In the genomic region with DNA sequence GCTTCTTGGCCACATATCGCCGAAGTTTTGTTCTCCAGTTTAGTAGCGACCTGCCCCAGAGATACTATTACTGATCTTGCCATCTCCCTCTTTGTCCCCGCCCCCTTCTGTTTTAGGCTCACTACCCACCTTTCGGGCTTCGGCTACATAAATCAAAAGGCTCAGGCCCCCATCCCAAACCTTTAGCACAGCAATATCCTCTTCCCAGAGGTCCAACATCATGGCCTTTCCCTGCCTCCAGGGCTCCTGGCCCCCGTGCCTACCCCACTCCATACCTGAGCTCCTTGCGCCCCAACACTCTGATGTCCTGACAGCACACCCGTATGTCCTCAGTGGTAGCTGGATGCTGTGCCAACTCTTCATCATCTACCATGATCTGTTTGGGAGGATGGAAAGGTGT, we compare ENCODE assay signal across 23 cellular contexts. TPM values are rescaled to one million over a fixed set of nuclear protein-coding genes. Genes with fewer than 3 reads are reported as not detected.
DNase-seq lines count a peak whose midpoint lies in the region; ATAC-seq and TF ChIP-seq lines count a peak whose summit lies in the region.
"Had no signal": no experiment of that assay in that cellular context is flagged by ENCODE, and none has a peak within 500 bp of the region (broad histone marks: within the 10 kb centered on the region; RNA-seq: fewer than 3 reads in every experiment).

No MANE protein-coding gene starts in this region.

- H3K4me3 ChIP-seq in Loucy (ENCODE audit: low read length, poor library complexity, severe bottlenecking) (no peak overlapping the region), hepatocyte (no peak overlapping the region)
- H3K4me3 ChIP-seq: skin epidermis, tibial artery had no signal

- H3F3A ChIP-seq in Loucy (ENCODE audit: low read depth), result peaks cover 5% of the 10 kb centered on the region; the same call in 1 of the 2 replicates

- H2AFZ ChIP-seq in Loucy (ENCODE audit: low read length), result no peak overlapping the region
- H2AFZ ChIP-seq in hepatocyte, result no peak overlapping the region

- H3K27me3 ChIP-seq in Loucy (ENCODE audit: insufficient read depth, low read length, poor library complexity, severe bottlenecking) (no peaks in the 10 kb centered on the region), hepatocyte (no peaks in the 10 kb centered on the region)
- H3K27me3 ChIP-seq: tibial artery had no signal

- no peak for DNase-seq in T-helper 2 cell treated with Interferon-gamma antibody and Interleukin-4, amounts not matched to agents 5 μg/mL and 100 μg/mL, for 36 hours (ENCODE audit: low spot score)
- DNase-seq in T-helper 2 cell, result no peak
- no peak for DNase-seq in central memory CD8-positive, alpha-beta T cell (ENCODE audit: low spot score in 2 of 2)
- no peak for DNase-seq in neural crest cell (ENCODE audit: low read depth, low spot score)
- no peak for DNase-seq in NCI-H1048 (lab: John Stamatoyannopoulos, UW)
- no peak for DNase-seq in hepatocyte (ENCODE audit: low spot score)
- DNase-seq: MV-4-11; NCI-H2029; NCI-H510A treated with DMSO at 0.1 percent for 48 hours; Right ventricle myocardium superior; stimulated activated CD4-positive, alpha-beta T cell treated with anti-CD3 and anti-CD28 coated beads, Interleukin-4, amount 100 ng/mL, for 24 hours; T-helper 1 cell; tibial artery; WERI-Rb-1 had no signal

- no peaks in the 10 kb centered on the region for H3K9me3 ChIP-seq in Loucy (ENCODE audit: insufficient read depth, low read depth, low read length)
- no peaks in the 10 kb centered on the region for H3K9me3 ChIP-seq in hepatocyte (ENCODE audit: low read depth)
- H3K9me3 ChIP-seq: tibial artery had no signal

- H3K27ac Mint-ChIP-seq in T-helper 2 cell treated with Interferon-gamma antibody and Interleukin-4, amounts not matched to agents 5 μg/mL and 100 μg/mL, for 36 hours, result peak overlapping the region; percentile 46
- H3K27ac Mint-ChIP-seq in central memory CD8-positive, alpha-beta T cell (ENCODE audit: low read depth), result peak overlapping the region; percentile 3
- H3K27ac Mint-ChIP-seq in neural crest cell (ENCODE audit: unreplicated experiment), result no peak overlapping the region

- H3K9me2 ChIP-seq in Loucy (replicated peaks; ENCODE audit: low read depth, low read length), result no peaks in the 10 kb centered on the region
- H3K9me2 ChIP-seq in hepatocyte (replicated peaks; ENCODE audit: insufficient read depth), result no peaks in the 10 kb centered on the region

- H3K9ac ChIP-seq in Loucy (ENCODE audit: low read depth, low read length, poor library complexity, severe bottlenecking), result no peak overlapping the region

- H3K4me1 ChIP-seq in Loucy (ENCODE audit: insufficient read depth, low read length, poor library complexity, severe bottlenecking), result peaks cover 62% of the 10 kb centered on the region
- H3K4me1 ChIP-seq in hepatocyte (ENCODE audit: insufficient read depth), result peaks cover 20% of the 10 kb centered on the region

- peaks cover 49% of the 10 kb centered on the region for H3K4me1 Mint-ChIP-seq in T-helper 2 cell treated with Interferon-gamma antibody and Interleukin-4, amounts not matched to agents 5 μg/mL and 100 μg/mL, for 36 hours (ENCODE audit: low read depth)
- H3K4me1 Mint-ChIP-seq in central memory CD8-positive, alpha-beta T cell, result peaks cover 72% of the 10 kb centered on the region
- peaks cover 33% of the 10 kb centered on the region for H3K4me1 Mint-ChIP-seq in neural crest cell

- no peaks in the 10 kb centered on the region for H3K9me3 Mint-ChIP-seq in T-helper 2 cell treated with Interferon-gamma antibody and Interleukin-4, amounts not matched to agents 5 μg/mL and 100 μg/mL, for 36 hours
- no peaks in the 10 kb centered on the region for H3K9me3 Mint-ChIP-seq in central memory CD8-positive, alpha-beta T cell
- no peaks in the 10 kb centered on the region for H3K9me3 Mint-ChIP-seq in neural crest cell

- peaks cover 56% of the 10 kb centered on the region for H3K36me3 ChIP-seq in Loucy (ENCODE audit: insufficient read depth, low read length)
- peaks cover under 1% of the 10 kb centered on the region for H3K36me3 ChIP-seq in hepatocyte (replicated peaks; ENCODE audit: insufficient read depth, low read depth)

- peak overlapping the region; percentile 82 for H3K4me2 ChIP-seq in Loucy (ENCODE audit: low read depth, low read length, poor library complexity, severe bottlenecking)
- no peak overlapping the region for H3K4me2 ChIP-seq in hepatocyte

- peaks cover 73% of the 10 kb centered on the region for H3K36me3 Mint-ChIP-seq in T-helper 2 cell treated with Interferon-gamma antibody and Interleukin-4, amounts not matched to agents 5 μg/mL and 100 μg/mL, for 36 hours (ENCODE audit: low read depth)
- peaks cover 57% of the 10 kb centered on the region for H3K36me3 Mint-ChIP-seq in central memory CD8-positive, alpha-beta T cell (ENCODE audit: insufficient read depth)
- peaks cover 31% of the 10 kb centered on the region for H3K36me3 Mint-ChIP-seq in neural crest cell (ENCODE audit: low read depth)

- no peak overlapping the region for H3K27ac ChIP-seq in hepatocyte
- H3K27ac ChIP-seq: 22Rv1, HL-60, skin epidermis, WERI-Rb-1 had no signal

- ATAC-seq in central memory CD8-positive, alpha-beta T cell (replicated peaks; ENCODE audit: extremely low read depth, poor library complexity, severe bottlenecking), result no peak
- ATAC-seq in HG02885 (IDR thresholded peaks at IDR 0.05; ENCODE audit: poor library complexity, unreplicated experiment), result no peak

- TF ChIP-seq CTCF in Loucy (conservative IDR thresholded peaks at IDR 0.05; ENCODE audit: low read length) (no peak), neural crest cell (conservative IDR thresholded peaks at IDR 0.05) (no peak), hepatocyte (IDR thresholded peaks at IDR 0.05; ENCODE audit: poor library complexity) (no peak)

- 98% methylated on average over 9 of the region's 9 CpGs for WGBS in hepatocyte (ENCODE audit: low lambda C conversion rate, missing lambda C conversion rate)

- H3K79me2 ChIP-seq in Loucy (ENCODE audit: insufficient read depth, low read length), result peaks cover 83% of the 10 kb centered on the region
- H3K79me2 ChIP-seq in hepatocyte, result peaks cover 43% of the 10 kb centered on the region

- H4K20me1 ChIP-seq in Loucy (ENCODE audit: insufficient read depth, low read length, poor library complexity, severe bottlenecking), result peaks cover 27% of the 10 kb centered on the region
- H4K20me1 ChIP-seq in hepatocyte (ENCODE audit: insufficient read depth, poor library complexity, severe bottlenecking), result no peaks in the 10 kb centered on the region

- H3K4me3 Mint-ChIP-seq in T-helper 2 cell treated with Interferon-gamma antibody and Interleukin-4, amounts not matched to agents 5 μg/mL and 100 μg/mL, for 36 hours, result no peak overlapping the region
- no peak overlapping the region for H3K4me3 Mint-ChIP-seq in central memory CD8-positive, alpha-beta T cell
- peak overlapping the region; percentile 76 for H3K4me3 Mint-ChIP-seq in neural crest cell

- no peaks in the 10 kb centered on the region for H3K27me3 Mint-ChIP-seq in T-helper 2 cell treated with Interferon-gamma antibody and Interleukin-4, amounts not matched to agents 5 μg/mL and 100 μg/mL, for 36 hours (ENCODE audit: low read depth)
- H3K27me3 Mint-ChIP-seq in central memory CD8-positive, alpha-beta T cell, result no peaks in the 10 kb centered on the region
- H3K27me3 Mint-ChIP-seq in neural crest cell (ENCODE audit: low read depth), result peaks cover 3% of the 10 kb centered on the region

RNA-seq across cellular contexts. Expression of a gene that starts 2.9 kb away (rescaled TPM):
- total RNA-seq in neural crest cell (170 and 178 TPM in 2 replicates), hepatocyte (37.3 and 46.6 TPM in 2 replicates)
- 129 and 132 TPM in 2 replicates for polyA plus RNA-seq in hepatocyte

RNA-seq across cellular contexts. Expression of a gene that starts 3.1 kb away (rescaled TPM):
- total RNA-seq in neural crest cell, result 57.4 and 59.9 TPM in 2 replicates
- total RNA-seq in hepatocyte, result 27.0 and 28.5 TPM in 2 replicates
- polyA plus RNA-seq in hepatocyte, result 28.5 and 30.0 TPM in 2 replicates

RNA-seq across cellular contexts. Expression of a gene that starts 18.1 kb away (rescaled TPM):
- total RNA-seq in neural crest cell, result 43.0 and 45.5 TPM in 2 replicates
- total RNA-seq in hepatocyte, result 55.5 and 65.7 TPM in 2 replicates
- 46.0 and 52.9 TPM in 2 replicates for polyA plus RNA-seq in hepatocyte

RNA-seq across cellular contexts. Expression of a gene that starts 49.1 kb away (rescaled TPM):
- not detected in 2 replicates for total RNA-seq in neural crest cell
- 1.4 and 2.8 TPM in 2 replicates for total RNA-seq in hepatocyte
- 0.84 TPM in 1 of 2 replicates, not detected in the other for polyA plus RNA-seq in hepatocyte
- total RNA-seq: endothelial cell of umbilical vein, fibroblast of villous mesenchyme, H4, Right ventricle myocardium superior had no signal
- polyA plus RNA-seq: BJ, endothelial cell of umbilical vein had no signal

RNA-seq across cellular contexts. Expression of a gene that starts 50.4 kb away (rescaled TPM):
- total RNA-seq in neural crest cell (160 and 161 TPM in 2 replicates), hepatocyte (67.6 and 79.9 TPM in 2 replicates)
- polyA plus RNA-seq in hepatocyte, result 31.1 and 36.4 TPM in 2 replicates
